26 cellular contexts compared by ENCODE assay signal in genomic region chr12:50398931-50399330, GRCh38. TPM values are rescaled to one million over a fixed set of nuclear protein-coding genes. Genes with fewer than 3 reads are reported as not detected.
DNase-seq lines count a peak whose midpoint lies in the region; ATAC-seq, FAIRE-seq and TF ChIP-seq lines count a peak whose summit lies in the region.
"Had no signal": no experiment of that assay in that cellular context is flagged by ENCODE, and none has a peak within 500 bp of the region (broad histone marks: within the 10 kb centered on the region; RNA-seq: fewer than 3 reads in every experiment).

No MANE protein-coding gene starts in this region.

- peak overlapping the region; percentile 59 for H3K4me3 Mint-ChIP-seq in activated naive CD8-positive, alpha-beta T cell
- no peak overlapping the region for H3K4me3 Mint-ChIP-seq in activated naive CD8-positive, alpha-beta T cell treated with anti-CD3 and anti-CD28 coated beads, Interleukin-2, amount 50 U/mL, for 24 hours
- H3K4me3 Mint-ChIP-seq in activated B cell treated with CpG ODN at 0.5 μM for 24 hours (peak overlapping the region; percentile 53), type B pancreatic cell (peak overlapping the region; percentile 74), glutamatergic neuron (ENCODE audit: unreplicated experiment) (no peak overlapping the region)
- H3K4me3 Mint-ChIP-seq: activated CD8-positive, alpha-beta T cell treated with anti-CD3 and anti-CD28 coated beads for 36 hours; dendritic cell treated with granulocyte-macrophage colony-stimulating factor and Interleukin-4, amounts not matched to agents 40 ng/mL and 50 ng/mL, for 4 days had no signal

- no peak overlapping the region for H2BK120ac ChIP-seq in mesendoderm (ENCODE audit: low read depth, low read length)

- H3K4me1 Mint-ChIP-seq in activated naive CD8-positive, alpha-beta T cell (ENCODE audit: low read depth): peaks cover 26% of the 10 kb centered on the region
- peaks cover 30% of the 10 kb centered on the region for H3K4me1 Mint-ChIP-seq in activated naive CD8-positive, alpha-beta T cell treated with anti-CD3 and anti-CD28 coated beads, Interleukin-2, amount 50 U/mL, for 24 hours
- peaks cover 34% of the 10 kb centered on the region for H3K4me1 Mint-ChIP-seq in activated B cell treated with CpG ODN at 0.5 μM for 24 hours
- H3K4me1 Mint-ChIP-seq in type B pancreatic cell (ENCODE audit: unreplicated experiment): peaks cover 15% of the 10 kb centered on the region
- peaks cover 9% of the 10 kb centered on the region for H3K4me1 Mint-ChIP-seq in glutamatergic neuron (ENCODE audit: low read depth, unreplicated experiment)

- no peak overlapping the region for H3K4ac ChIP-seq in mesendoderm (ENCODE audit: low read depth, low read length)

- H3K27ac Mint-ChIP-seq in activated naive CD8-positive, alpha-beta T cell: peak overlapping the region; percentile 64
- H3K27ac Mint-ChIP-seq in activated naive CD8-positive, alpha-beta T cell treated with anti-CD3 and anti-CD28 coated beads, Interleukin-2, amount 50 U/mL, for 24 hours: no peak overlapping the region
- H3K27ac Mint-ChIP-seq in activated B cell treated with CpG ODN at 0.5 μM for 24 hours: no peak overlapping the region
- H3K27ac Mint-ChIP-seq in type B pancreatic cell: no peak overlapping the region
- H3K27ac Mint-ChIP-seq in glutamatergic neuron (ENCODE audit: unreplicated experiment): no peak overlapping the region
- H3K27ac Mint-ChIP-seq: activated CD8-positive, alpha-beta T cell treated with anti-CD3 and anti-CD28 coated beads for 36 hours; dendritic cell treated with granulocyte-macrophage colony-stimulating factor and Interleukin-4, amounts not matched to agents 40 ng/mL and 50 ng/mL, for 4 days had no signal

- H3K27me3 ChIP-seq in mesendoderm (ENCODE audit: insufficient read depth, low read length, poor library complexity): no peaks in the 10 kb centered on the region
- H3K27me3 ChIP-seq: right atrium auricular region, testis had no signal

- no peak overlapping the region for H3K9ac ChIP-seq in mesendoderm (ENCODE audit: low read length)

- H3K27ac ChIP-seq in mesendoderm (ENCODE audit: low read depth, low read length): no peak overlapping the region
- H3K27ac ChIP-seq: right atrium auricular region had no signal

- POLR2A ChIA-PET in activated B cell treated with CpG ODN at 0.5 μM for 24 hours (lab: Charles Lee): no interaction called here

- TF ChIP-seq POLR2A in GM12892 (IDR thresholded peaks at IDR 0.05; ENCODE audit: low read depth, low read length): no peak

- H3K4me3 ChIP-seq in mesendoderm (ENCODE audit: low read length): no peak overlapping the region
- H3K4me3 ChIP-seq: HAP-1, right atrium auricular region, testis had no signal

- no peak overlapping the region for H2BK5ac ChIP-seq in mesendoderm (ENCODE audit: low read length)

- H4K5ac ChIP-seq in mesendoderm (ENCODE audit: low read length): no peak overlapping the region

- H3K79me1 ChIP-seq in mesendoderm (ENCODE audit: low read length): no peaks in the 10 kb centered on the region

- H3K4me1 ChIP-seq in mesendoderm (ENCODE audit: control insufficient read depth, low read depth, low read length): no peaks in the 10 kb centered on the region

- no peak overlapping the region for H4K8ac ChIP-seq in mesendoderm (ENCODE audit: low read depth, low read length)

- no peaks in the 10 kb centered on the region for H3K36me3 ChIP-seq in mesendoderm (ENCODE audit: control insufficient read depth, insufficient read depth, low read length)
- H3K36me3 ChIP-seq: HAP-1, right atrium auricular region had no signal

- TF ChIP-seq CTCF in activated B cell treated with CpG ODN at 0.5 μM for 24 hours (IDR thresholded peaks at IDR 0.05) (no peak), type B pancreatic cell (conservative IDR thresholded peaks at IDR 0.05) (no peak), glutamatergic neuron (IDR thresholded peaks at IDR 0.05; ENCODE audit: partially characterized antibody, unreplicated experiment) (no peak)

- no peak for ATAC-seq in activated naive CD8-positive, alpha-beta T cell treated with anti-CD3 and anti-CD28 coated beads, Interleukin-2, amount 50 U/mL, for 24 hours
- ATAC-seq in activated B cell treated with CpG ODN at 0.5 μM for 24 hours (ENCODE audit: low read depth): no peak
- ATAC-seq: activated CD8-positive, alpha-beta T cell treated with anti-CD3 and anti-CD28 coated beads for 36 hours; Right ventricle myocardium inferior had no signal

- no peak overlapping the region for H2BK15ac ChIP-seq in mesendoderm (replicated peaks; ENCODE audit: low read depth)

- WGBS in mesendoderm (ENCODE audit: extremely low coverage, insufficient coverage, low lambda C conversion rate): no CpG with 5 or more reads among the region's 4 CpGs

- DNase-seq in activated naive CD8-positive, alpha-beta T cell treated with anti-CD3 and anti-CD28 coated beads, Interleukin-2, amount 50 U/mL, for 24 hours: no peak
- DNase-seq in activated B cell treated with CpG ODN at 0.5 μM for 24 hours (no peak), mesendoderm (peak; percentile 84), type B pancreatic cell (ENCODE audit: extremely low spot score, unreplicated experiment) (no peak), glutamatergic neuron (no peak), cerebellum (ENCODE audit: low spot score) (no peak), GM12892 (ENCODE audit: insufficient read length) (no peak)
- DNase-seq: activated CD8-positive, alpha-beta T cell treated with anti-CD3 and anti-CD28 coated beads for 36 hours; KG1; MV-4-11; NCI-H187 treated with DMSO at 0.1 percent for 48 hours; NCI-H226; NCI-H82; OCI-M1; SW 1271; testis had no signal

- no peak overlapping the region for H3K23ac ChIP-seq in mesendoderm (ENCODE audit: low read length)

- H3K79me2 ChIP-seq in mesendoderm (ENCODE audit: control insufficient read depth, insufficient read depth, low read length): peaks cover 26% of the 10 kb centered on the region

- CTCF ChIA-PET in activated B cell treated with CpG ODN at 0.5 μM for 24 hours (lab: Charles Lee): no interaction called here

- peaks cover 2% of the 10 kb centered on the region for H3K36me3 Mint-ChIP-seq in activated naive CD8-positive, alpha-beta T cell
- H3K36me3 Mint-ChIP-seq in activated naive CD8-positive, alpha-beta T cell treated with anti-CD3 and anti-CD28 coated beads, Interleukin-2, amount 50 U/mL, for 24 hours (ENCODE audit: low read depth): peaks cover 19% of the 10 kb centered on the region
- peaks cover 15% of the 10 kb centered on the region for H3K36me3 Mint-ChIP-seq in activated B cell treated with CpG ODN at 0.5 μM for 24 hours (ENCODE audit: low read depth)
- H3K36me3 Mint-ChIP-seq in type B pancreatic cell: no peaks in the 10 kb centered on the region
- H3K36me3 Mint-ChIP-seq in glutamatergic neuron (ENCODE audit: unreplicated experiment): no peaks in the 10 kb centered on the region

- H3K18ac ChIP-seq in mesendoderm (ENCODE audit: low read length): no peak overlapping the region

- H3K56ac ChIP-seq in mesendoderm (ENCODE audit: low read length): no peak overlapping the region

- no peak overlapping the region for H3K4me2 ChIP-seq in mesendoderm (ENCODE audit: low read length)

- FAIRE-seq in GM12892 (lab: Jason Lieb, UNC): no peak

- no peaks in the 10 kb centered on the region for H3K9me3 Mint-ChIP-seq in activated naive CD8-positive, alpha-beta T cell (ENCODE audit: low read depth)
- H3K9me3 Mint-ChIP-seq in activated naive CD8-positive, alpha-beta T cell treated with anti-CD3 and anti-CD28 coated beads, Interleukin-2, amount 50 U/mL, for 24 hours: no peaks in the 10 kb centered on the region
- H3K9me3 Mint-ChIP-seq in activated B cell treated with CpG ODN at 0.5 μM for 24 hours (no peaks in the 10 kb centered on the region), type B pancreatic cell (no peaks in the 10 kb centered on the region), glutamatergic neuron (ENCODE audit: unreplicated experiment) (no peaks in the 10 kb centered on the region)
- H3K9me3 Mint-ChIP-seq: activated CD8-positive, alpha-beta T cell treated with anti-CD3 and anti-CD28 coated beads for 36 hours; dendritic cell treated with granulocyte-macrophage colony-stimulating factor and Interleukin-4, amounts not matched to agents 40 ng/mL and 50 ng/mL, for 4 days had no signal

- intact Hi-C loops in activated B cell treated with CpG ODN at 0.5 μM for 24 hours (cut with micrococcal nuclease): no loop called here

- peaks cover 7% of the 10 kb centered on the region for H3K27me3 Mint-ChIP-seq in activated naive CD8-positive, alpha-beta T cell
- peaks cover 2% of the 10 kb centered on the region for H3K27me3 Mint-ChIP-seq in activated naive CD8-positive, alpha-beta T cell treated with anti-CD3 and anti-CD28 coated beads, Interleukin-2, amount 50 U/mL, for 24 hours
- H3K27me3 Mint-ChIP-seq in activated B cell treated with CpG ODN at 0.5 μM for 24 hours: peaks cover 5% of the 10 kb centered on the region
- H3K27me3 Mint-ChIP-seq in type B pancreatic cell: no peaks in the 10 kb centered on the region
- peaks cover 3% of the 10 kb centered on the region for H3K27me3 Mint-ChIP-seq in glutamatergic neuron (ENCODE audit: unreplicated experiment)

- H2AK5ac ChIP-seq in mesendoderm (ENCODE audit: low read length): no peak overlapping the region

RNA-seq across cellular contexts. Expression of gene LARP4, which starts 1.8 kb away (rescaled TPM):
- total RNA-seq in activated B cell treated with CpG ODN at 0.5 μM for 24 hours (48.2 and 56.3 TPM in 2 replicates), type B pancreatic cell (ENCODE audit: low replicate concordance) (50.5 and 55.3 TPM in 2 replicates), glutamatergic neuron (ENCODE audit: unreplicated experiment) (33.8 TPM), cerebellum (45.8 TPM)
- 49.6 TPM for polyA plus RNA-seq in mesendoderm (2013, experiment 1 of 2)
- polyA plus RNA-seq in mesendoderm (2013, experiment 2 of 2): 50.1 TPM
- polyA plus RNA-seq in GM12892 (2012; ENCODE audit: missing spikeins): 18.4 TPM

RNA-seq across cellular contexts. Expression of gene FAM186A, which starts 2.5 kb away (rescaled TPM):
- total RNA-seq in activated B cell treated with CpG ODN at 0.5 μM for 24 hours (not detected in 2 replicates), type B pancreatic cell (ENCODE audit: low replicate concordance) (not detected in 2 replicates), glutamatergic neuron (ENCODE audit: unreplicated experiment) (not detected), cerebellum (not detected)
- not detected for polyA plus RNA-seq in mesendoderm (2013, experiment 1 of 2)
- not detected for polyA plus RNA-seq in mesendoderm (2013, experiment 2 of 2)
- polyA plus RNA-seq in GM12892 (2012; ENCODE audit: missing spikeins): 0.47 TPM
- total RNA-seq: activated CD8-positive, alpha-beta T cell treated with anti-CD3 and anti-CD28 coated beads for 36 hours; Daoy; HT-29; liver; mucosa of gallbladder; osteoblast; right atrium auricular region; Right ventricle myocardium inferior had no signal

Comparison
In these comparisons a context has a peak if more than half of its experiments do, and no peak if none do; other contexts are left out.
1. H3K4me3 Mint-ChIP-seq: peak in activated naive CD8-positive, alpha-beta T cell (single experiment), activated B cell treated with CpG ODN at 0.5 μM for 24 hours (single experiment) and type B pancreatic cell (single experiment); none in activated naive CD8-positive, alpha-beta T cell treated with anti-CD3 and anti-CD28 coated beads, Interleukin-2, amount 50 U/mL, for 24 hours (single experiment) and glutamatergic neuron (single experiment).